In genomic region chr2:147789720-147790119, GRCh38 we compare ENCODE assay signal across 1 cellular context.
TF ChIP-seq lines count a peak whose summit lies in the region.

No MANE protein-coding gene starts in this region.

TF ChIP-seq in HepG2, 621 proteins besides CTCF, POLR2A, EP300 and RAD21 (continued from another document):
- no peak for TF ChIP-seq ZBED4 (CRISPR knock-in tag; IDR thresholded peaks at IDR 0.05; ENCODE audit: borderline replicate concordance)
- TF ChIP-seq ZNF878 (CRISPR knock-in tag; IDR thresholded peaks at IDR 0.05): no peak
- TF ChIP-seq HNRNPK (IDR thresholded peaks at IDR 0.05; ENCODE audit: low read depth, low read length, poor library complexity, severe bottlenecking): no peak
- no peak for TF ChIP-seq ZNF180 (CRISPR knock-in tag; IDR thresholded peaks at IDR 0.05; ENCODE audit: borderline replicate concordance, low read depth)
- TF ChIP-seq ZNF749 (CRISPR knock-in tag; IDR thresholded peaks at IDR 0.05; ENCODE audit: borderline replicate concordance): no peak
- TF ChIP-seq NFKBIZ (CRISPR knock-in tag; IDR thresholded peaks at IDR 0.05): no peak
- TF ChIP-seq SIN3B (IDR thresholded peaks at IDR 0.05; ENCODE audit: low read length): no peak
- TF ChIP-seq ZFP36 (IDR thresholded peaks at IDR 0.05; ENCODE audit: borderline replicate concordance, low read depth, low read length, partially characterized antibody): no peak
TF ChIP-seq in HepG2: peak in this region for 0.
